In genomic region chr2:195498176-195498575, GRCh38 we compare ENCODE assay signal across 8 cellular contexts.
DNase-seq lines count a peak whose midpoint lies in the region; ATAC-seq and TF ChIP-seq lines count a peak whose summit lies in the region.

No MANE protein-coding gene starts in this region.

- H2AFZ ChIP-seq in SU-DHL-6 (ENCODE audit: low read depth, low read length, severe bottlenecking) = no peak overlapping the region

- H3K9me2 ChIP-seq in SU-DHL-6 (replicated peaks; ENCODE audit: insufficient read depth, low read length) = no peaks in the 10 kb centered on the region

- ATAC-seq in body of pancreas (no peak), GM18498 (IDR thresholded peaks at IDR 0.05; ENCODE audit: unreplicated experiment) (no peak)

- no peak overlapping the region for H3K4me3 ChIP-seq in SU-DHL-6 (ENCODE audit: insufficient read depth, low read length, poor library complexity, severe bottlenecking)
- no peak overlapping the region for H3K4me3 ChIP-seq in body of pancreas
- H3K4me3 ChIP-seq in testis = no peak overlapping the region

- H3K4me1 ChIP-seq in body of pancreas (peaks cover 11% of the 10 kb centered on the region), testis (no peaks in the 10 kb centered on the region)

- TF ChIP-seq CTCF in SU-DHL-6 (IDR thresholded peaks at IDR 0.05; ENCODE audit: insufficient read depth, low read length, poor library complexity, severe bottlenecking) (peak; percentile 31), body of pancreas (IDR thresholded peaks at IDR 0.05) (peak in 6 of 7 experiments; percentile 16 to 44 (median 34)), testis (IDR thresholded peaks at IDR 0.05) (peak; percentile 11 to 37 (median 23))

- no peaks in the 10 kb centered on the region for H3K27me3 ChIP-seq in SU-DHL-6 (ENCODE audit: low read length)
- H3K27me3 ChIP-seq in body of pancreas = no peaks in the 10 kb centered on the region
- H3K27me3 ChIP-seq in testis = no peaks in the 10 kb centered on the region

- H3K9ac ChIP-seq in SU-DHL-6 (ENCODE audit: low read length) = no peak overlapping the region

- no peaks in the 10 kb centered on the region for H3K79me2 ChIP-seq in SU-DHL-6 (ENCODE audit: insufficient read depth, low read length)

- H4K20me1 ChIP-seq in SU-DHL-6 (ENCODE audit: low read depth, low read length) = no peaks in the 10 kb centered on the region

- TF ChIP-seq POLR2A in body of pancreas (IDR thresholded peaks at IDR 0.05) (no peak), testis (IDR thresholded peaks at IDR 0.05) (no peak)

- intact Hi-C loops in body of pancreas (cut with DNase I) (no loop called here), testis (cut with DNase I; ENCODE audit: low total_unique reads) (no loop called here)

- H3K4me2 ChIP-seq in SU-DHL-6 (ENCODE audit: low read depth, low read length, poor library complexity, severe bottlenecking) = no peak overlapping the region

- H3K27ac ChIP-seq in SU-DHL-6 (ENCODE audit: low read depth, low read length) (no peak overlapping the region), body of pancreas (no peak overlapping the region), testis (no peak overlapping the region)

- H3F3A ChIP-seq in SU-DHL-6 (ENCODE audit: insufficient read depth) = no peaks in the 10 kb centered on the region

- H3K9me3 ChIP-seq in SU-DHL-6 (ENCODE audit: insufficient read depth, low read length) (no peaks in the 10 kb centered on the region), body of pancreas (no peaks in the 10 kb centered on the region), testis (no peaks in the 10 kb centered on the region)

- DNase-seq in ELR (ENCODE audit: low read depth) = peak; percentile 64
- peak; percentile 60 for DNase-seq in HCEC 1CT
- peak; percentile 19 to 64 (median 48) for DNase-seq in body of pancreas
- peak; percentile 51 for DNase-seq in medulla oblongata (ENCODE audit: extremely low spot score)
- peak; percentile 81 for DNase-seq in testis
- DNase-seq in NCI-H345 treated with DMSO at 0.1 percent for 48 hours (lab: John Stamatoyannopoulos, UW; ENCODE audit: unreplicated experiment) = no peak

- no peaks in the 10 kb centered on the region for H3K36me3 ChIP-seq in SU-DHL-6 (ENCODE audit: low read length)
- H3K36me3 ChIP-seq in body of pancreas (replicated peaks in 1 of 2; ENCODE audit: insufficient read depth in 1 of 2, low read depth in 2 of 2) = no peaks in the 10 kb centered on the region
- H3K36me3 ChIP-seq in testis (ENCODE audit: low read depth, missing control alignments) = no peaks in the 10 kb centered on the region
